In genomic region chr13:109145631-109146030, GRCh38 we compare ENCODE assay signal across 1 cellular context.
TF ChIP-seq lines count a peak whose summit lies in the region.

No MANE protein-coding gene starts in this region.

TF ChIP-seq in endothelial cell of umbilical vein, 7 proteins besides CTCF, POLR2A, EP300 and RAD21 (continued from another document):
- TF ChIP-seq, protein P1, sequence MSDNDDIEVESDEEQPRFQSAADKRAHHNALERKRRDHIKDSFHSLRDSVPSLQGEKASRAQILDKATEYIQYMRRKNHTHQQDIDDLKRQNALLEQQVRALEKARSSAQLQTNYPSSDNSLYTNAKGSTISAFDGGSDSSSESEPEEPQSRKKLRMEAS (IDR thresholded peaks at IDR 0.05; ENCODE audit: insufficient read depth, insufficient read length) = no peak
- no peak for TF ChIP-seq MYC (IDR thresholded peaks at IDR 0.05; ENCODE audit: low read depth, low read length)
- no peak for TF ChIP-seq JUN (IDR thresholded peaks at IDR 0.05; ENCODE audit: borderline replicate concordance, insufficient read depth, insufficient read length, low read depth)
- TF ChIP-seq FOS (IDR thresholded peaks at IDR 0.05; ENCODE audit: borderline replicate concordance, insufficient read depth, low read length) = no peak
